22 cellular contexts compared by ENCODE assay signal in genomic region chr11:40215605-40216004, GRCh38.
DNase-seq lines count a peak whose midpoint lies in the region; ATAC-seq lines count a peak whose summit lies in the region.
"Had no signal": no experiment of that assay in that cellular context is flagged by ENCODE, and none has a peak within 500 bp of the region (broad histone marks: within the 10 kb centered on the region; RNA-seq: fewer than 3 reads in every experiment).

No MANE protein-coding gene starts in this region.

- no peak overlapping the region for H2BK12ac ChIP-seq in neuronal stem cell (ENCODE audit: low read length)

- H2AK5ac ChIP-seq in neuronal stem cell (ENCODE audit: low read depth, low read length): no peak overlapping the region

- in situ Hi-C loops in HAP-1 (cut with MboI; ENCODE audit: low sequenced_read_pairs): no loop called here

- H3K4me2 ChIP-seq in neuronal stem cell (ENCODE audit: insufficient read depth, low read length, poor library complexity, severe bottlenecking): no peak overlapping the region

- H2BK120ac ChIP-seq in neuronal stem cell (ENCODE audit: low read depth, low read length): no peak overlapping the region

- H2BK5ac ChIP-seq in neuronal stem cell (ENCODE audit: low read length): no peak overlapping the region

- peak overlapping the region; percentile 44; the same call in 1 of the 2 replicates for H3K27ac ChIP-seq in SK-N-MC
- H3K27ac ChIP-seq in neuronal stem cell (replicated peaks; ENCODE audit: low read length): no peak overlapping the region
- H3K27ac ChIP-seq: C4-2B, Peyer's patch had no signal

- H3K9ac ChIP-seq in SK-N-MC (ENCODE audit: insufficient read length) (no peak overlapping the region), neuronal stem cell (ENCODE audit: low read depth, low read length, poor library complexity) (no peak overlapping the region)

- H4K91ac ChIP-seq in neuronal stem cell (ENCODE audit: low read depth, low read length, poor library complexity): no peak overlapping the region

- H3K79me1 ChIP-seq in neuronal stem cell (ENCODE audit: low read depth, low read length): no peaks in the 10 kb centered on the region

- H2AFZ ChIP-seq in neuronal stem cell (ENCODE audit: low read length): peak overlapping the region; percentile 82

- no peak overlapping the region for H3K4ac ChIP-seq in neuronal stem cell (ENCODE audit: low read length)

- H3K23ac ChIP-seq in neuronal stem cell (ENCODE audit: low read depth, low read length, poor library complexity): no peak overlapping the region

- H3K36me3 ChIP-seq in SK-N-MC (ENCODE audit: insufficient read depth, low read length) (no peaks in the 10 kb centered on the region), neuronal stem cell (replicated peaks in 1 of 2; ENCODE audit: control insufficient read depth in 2 of 2, insufficient read depth in 2 of 2, low read length in 2 of 2) (no peaks in the 10 kb centered on the region), HAP-1 (replicated peaks) (no peaks in the 10 kb centered on the region)
- H3K36me3 ChIP-seq: Peyer's patch had no signal

- H4K8ac ChIP-seq in neuronal stem cell (ENCODE audit: low read depth, low read length): no peak overlapping the region

- H3K18ac ChIP-seq in neuronal stem cell (ENCODE audit: low read length): no peak overlapping the region

- DNase-seq in Ammon's horn (ENCODE audit: low spot score) (peak; percentile 60), SK-N-MC (ENCODE audit: low read depth, low spot score) (no peak), medulla oblongata (ENCODE audit: extremely low spot score) (peak; percentile 72), neuronal stem cell (ENCODE audit: low spot score) (peak; percentile 12), KG1 (lab: John Stamatoyannopoulos, UW) (no peak), HAP-1 (ENCODE audit: low spot score in 2 of 2) (no peak), NCI-H187 (lab: John Stamatoyannopoulos, UW) (no peak)
- DNase-seq: Caco-2; CD8-positive, alpha-beta T cell; GOT3; MV-4-11; NCI-H1105 treated with DMSO at 0.1 percent for 48 hours; NCI-H1694; NCI-H2081; NCI-H2227 treated with DMSO at 0.1 percent for 48 hours; NCI-H526 treated with DMSO at 0.1 percent for 48 hours; Peyer's patch; SHP77 treated with DMSO at 0.1 percent for 48 hours had no signal

- no CpG with 5 or more reads among the region's 3 CpGs for WGBS in neuronal stem cell (ENCODE audit: extremely low coverage in 2 of 2, insufficient read length in 2 of 2, insufficient replicate concordance in 1 of 2), 2 donors

- H3K4me3 ChIP-seq in SK-N-MC (no peak overlapping the region), neuronal stem cell (ENCODE audit: low read length in 2 of 2) (no peak overlapping the region), HAP-1 (no peak overlapping the region)
- H3K4me3 ChIP-seq: Peyer's patch had no signal

- H3K9me3 ChIP-seq in SK-N-MC (ENCODE audit: low read depth, low read length): no peaks in the 10 kb centered on the region
- H3K9me3 ChIP-seq in neuronal stem cell (replicated peaks in 1 of 2; ENCODE audit: control insufficient read depth in 2 of 2, insufficient read depth in 1 of 2, low read depth in 1 of 2, low read length in 2 of 2): no peaks in the 10 kb centered on the region
- H3K9me3 ChIP-seq in HAP-1: no peaks in the 10 kb centered on the region
- H3K9me3 ChIP-seq: Caco-2, Peyer's patch had no signal

- peaks cover 2 to 4% of the 10 kb centered on the region in 2 donors for H3K4me1 ChIP-seq in neuronal stem cell (ENCODE audit: control insufficient read depth in 2 of 2, insufficient read depth in 1 of 2, low read depth in 1 of 2, low read length in 2 of 2)
- no peaks in the 10 kb centered on the region for H3K4me1 ChIP-seq in HAP-1
- H3K4me1 ChIP-seq: Caco-2, Peyer's patch had no signal

- no peak overlapping the region for H3K14ac ChIP-seq in neuronal stem cell (ENCODE audit: low read length)

- no peaks in the 10 kb centered on the region for H3K27me3 ChIP-seq in neuronal stem cell (ENCODE audit: control insufficient read depth in 3 of 3, insufficient read depth in 3 of 3, low read depth in 1 of 3, low read length in 3 of 3)
- H3K27me3 ChIP-seq in HAP-1 (ENCODE audit: low read depth): no peaks in the 10 kb centered on the region
- H3K27me3 ChIP-seq: Peyer's patch had no signal

- no peak for ATAC-seq in HG03039 (IDR thresholded peaks at IDR 0.05; ENCODE audit: unreplicated experiment)
- ATAC-seq: CD8-positive, alpha-beta T cell; HCT116; HepG2 had no signal

- no peak overlapping the region for H2BK15ac ChIP-seq in neuronal stem cell (ENCODE audit: low read length)

Comparison
In these comparisons a context has a peak if more than half of its experiments do, and no peak if none do; other contexts are left out.
1. DNase-seq: peak in Ammon's horn (single experiment), medulla oblongata (single experiment) and neuronal stem cell (single experiment); none in SK-N-MC (single experiment), KG1 (single experiment), HAP-1 (0 of 2) and NCI-H187 (0 of 2).